15 cellular contexts compared by ENCODE assay signal in the genomic region with DNA sequence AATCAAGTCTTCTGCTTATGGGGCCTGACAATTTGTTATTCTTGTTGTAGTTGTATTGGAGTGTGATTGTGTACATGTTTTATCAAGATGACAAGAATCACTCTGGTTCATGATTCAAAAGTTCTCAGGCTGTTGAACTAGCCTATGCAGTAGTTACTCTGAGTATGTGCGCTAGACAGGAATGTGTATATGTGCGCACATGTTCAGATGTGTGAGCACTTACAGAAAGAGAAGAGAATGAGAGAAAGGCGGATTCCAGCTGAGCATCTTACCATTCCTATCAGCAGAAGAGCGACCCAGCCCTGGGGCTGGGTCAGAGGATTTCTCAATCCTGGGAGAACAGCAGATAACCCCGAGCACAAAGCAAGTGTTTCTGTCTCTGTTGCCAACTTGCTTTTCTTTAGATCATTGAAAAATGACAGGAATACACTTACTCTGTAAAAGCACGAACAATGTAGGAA.
DNase-seq lines count a peak whose midpoint lies in the region; ATAC-seq and TF ChIP-seq lines count a peak whose summit lies in the region.
"Had no signal": no experiment of that assay in that cellular context is flagged by ENCODE, and none has a peak within 500 bp of the region (broad histone marks: within the 10 kb centered on the region; RNA-seq: fewer than 3 reads in every experiment).

No MANE protein-coding gene starts in this region.

- no peaks in the 10 kb centered on the region for H4K20me1 ChIP-seq in smooth muscle cell (ENCODE audit: low read depth)

- peaks cover 74% of the 10 kb centered on the region for H3K4me1 Mint-ChIP-seq in chondrocyte (ENCODE audit: low read depth)
- peaks cover 0 to 5% (median 2%) of the 10 kb centered on the region in 4 donors for H3K4me1 Mint-ChIP-seq in naive thymus-derived CD8-positive, alpha-beta T cell

- peaks cover 14% of the 10 kb centered on the region for H3K4me1 ChIP-seq in smooth muscle cell (ENCODE audit: low read depth)

- H3K36me3 Mint-ChIP-seq in chondrocyte (ENCODE audit: low read depth) = no peaks in the 10 kb centered on the region
- H3K36me3 Mint-ChIP-seq in naive thymus-derived CD8-positive, alpha-beta T cell = peaks cover 0 to 10% (median 2%) of the 10 kb centered on the region in 3 donors

- DNase-seq in GM03348 (ENCODE audit: low spot score) = peak; percentile 11
- DNase-seq in chondrocyte (ENCODE audit: low spot score) = no peak
- DNase-seq in iris pigment epithelial cell (ENCODE audit: low read depth) = peak; percentile 47
- no peak for DNase-seq in smooth muscle cell (lab: John Stamatoyannopoulos, UW; ENCODE audit: unreplicated experiment)
- no peak for DNase-seq in naive thymus-derived CD8-positive, alpha-beta T cell
- no peak for DNase-seq in activated CD8-positive, alpha-beta memory T cell treated with anti-CD3 and anti-CD28 coated beads for 24 hours
- DNase-seq in NCI-H128 (lab: John Stamatoyannopoulos, UW; ENCODE audit: unreplicated experiment) = no peak
- DNase-seq in KG1 (lab: John Stamatoyannopoulos, UW) = no peak
- DNase-seq: COR-L47; GDM1; NCI-H1436 treated with DMSO at 0.1 percent for 48 hours; NCI-H345; occipital lobe; stimulated activated naive CD4-positive, alpha-beta T cell had no signal

- no peaks in the 10 kb centered on the region for H3K9me3 ChIP-seq in smooth muscle cell (replicated peaks; ENCODE audit: low read depth)

- H3K27me3 ChIP-seq in smooth muscle cell (ENCODE audit: low read depth) = no peaks in the 10 kb centered on the region

- H3K27ac Mint-ChIP-seq in chondrocyte (ENCODE audit: unreplicated experiment) = peak overlapping the region; percentile 82
- H3K27ac Mint-ChIP-seq in naive thymus-derived CD8-positive, alpha-beta T cell = no peak overlapping the region
- H3K27ac Mint-ChIP-seq: GM23338 had no signal

- no peaks in the 10 kb centered on the region for H3K27me3 Mint-ChIP-seq in chondrocyte (ENCODE audit: low read depth)
- H3K27me3 Mint-ChIP-seq in naive thymus-derived CD8-positive, alpha-beta T cell = peaks cover 0 to 4% (median 0%) of the 10 kb centered on the region in 5 donors

- H3K4me2 ChIP-seq in smooth muscle cell = peak overlapping the region; percentile 21
- H3K4me2 ChIP-seq: GM23338 had no signal

- H3K9me3 Mint-ChIP-seq in chondrocyte (ENCODE audit: low read depth) = no peaks in the 10 kb centered on the region
- H3K9me3 Mint-ChIP-seq in naive thymus-derived CD8-positive, alpha-beta T cell = peaks cover 0 to 2% (median 0%) of the 10 kb centered on the region in 9 donors
- H3K9me3 Mint-ChIP-seq: GM23338 had no signal

- POLR2A ChIA-PET in naive thymus-derived CD8-positive, alpha-beta T cell (lab: Charles Lee) = no interaction called here

- H3K27ac ChIP-seq in smooth muscle cell (ENCODE audit: low read depth) = peak overlapping the region; percentile 82

- TF ChIP-seq CTCF in chondrocyte (IDR thresholded peaks at IDR 0.05) = no peak
- no peak for TF ChIP-seq CTCF in smooth muscle cell (IDR thresholded peaks at IDR 0.05; ENCODE audit: borderline replicate concordance, insufficient read depth, poor library complexity, severe bottlenecking)

- WGBS in smooth muscle cell (ENCODE audit: low lambda C conversion rate) = 58% methylated on average over 6 of the region's 6 CpGs

- H3K4me3 ChIP-seq in smooth muscle cell = no peak overlapping the region
- H3K4me3 ChIP-seq: GM23338 had no signal

- H2AFZ ChIP-seq in smooth muscle cell (ENCODE audit: low read depth) = no peak overlapping the region
- H2AFZ ChIP-seq: GM23338 had no signal

- H3F3A ChIP-seq in smooth muscle cell (ENCODE audit: low read depth) = peaks cover 26% of the 10 kb centered on the region

- no peak overlapping the region for H3K4me3 Mint-ChIP-seq in chondrocyte (ENCODE audit: unreplicated experiment)
- no peak overlapping the region for H3K4me3 Mint-ChIP-seq in naive thymus-derived CD8-positive, alpha-beta T cell
- H3K4me3 Mint-ChIP-seq: GM23338 had no signal

- H3K79me2 ChIP-seq in smooth muscle cell (ENCODE audit: low read depth) = no peaks in the 10 kb centered on the region

- no peaks in the 10 kb centered on the region for H3K36me3 ChIP-seq in smooth muscle cell (ENCODE audit: low read depth)

- no peak overlapping the region for H3K9ac ChIP-seq in smooth muscle cell (ENCODE audit: low read depth)

- no peak for ATAC-seq in naive thymus-derived CD8-positive, alpha-beta T cell
- ATAC-seq: GM23338 had no signal

Comparison
In these comparisons a context has a peak if more than half of its experiments do, and no peak if none do; other contexts are left out.
1. DNase-seq: peak in GM03348 (single experiment) and iris pigment epithelial cell (single experiment); none in chondrocyte (single experiment), smooth muscle cell (single experiment), naive thymus-derived CD8-positive, alpha-beta T cell (0 of 10), activated CD8-positive, alpha-beta memory T cell treated with anti-CD3 and anti-CD28 coated beads for 24 hours (single experiment), NCI-H128 (single experiment) and KG1 (single experiment).